ENCODE assay signal across 11 cellular contexts in genomic region chr1:36515315-36516138, GRCh38. TPM values are rescaled to one million over a fixed set of nuclear protein-coding genes. Genes with fewer than 3 reads are reported as not detected.
DNase-seq lines count a peak whose midpoint lies in the region; ATAC-seq and TF ChIP-seq lines count a peak whose summit lies in the region.
"Had no signal": no experiment of that assay in that cellular context is flagged by ENCODE, and none has a peak within 500 bp of the region (broad histone marks: within the 10 kb centered on the region; RNA-seq: fewer than 3 reads in every experiment).

No MANE protein-coding gene starts in this region.

- peaks cover 16% of the 10 kb centered on the region for H3F3A ChIP-seq in neural progenitor cell (ENCODE audit: low read depth)
- H3F3A ChIP-seq in PC-3 (ENCODE audit: low read length, unreplicated experiment): no peaks in the 10 kb centered on the region

- no peaks in the 10 kb centered on the region for H3K36me3 ChIP-seq in mammary epithelial cell (ENCODE audit: insufficient read depth, low read length)
- H3K36me3 ChIP-seq in neural progenitor cell: no peaks in the 10 kb centered on the region
- H3K36me3 ChIP-seq in PC-3 (ENCODE audit: low read depth, low read length): no peaks in the 10 kb centered on the region
- H3K36me3 ChIP-seq: MG63, SJSA1 had no signal

- no peaks in the 10 kb centered on the region for H3K27me3 Mint-ChIP-seq in MCF 10A (ENCODE audit: insufficient read depth, unreplicated experiment)
- no peaks in the 10 kb centered on the region for H3K27me3 Mint-ChIP-seq in dendritic cell treated with granulocyte-macrophage colony-stimulating factor and Interleukin-4, amounts not matched to agents 40 ng/mL and 50 ng/mL, for 4 days
- H3K27me3 Mint-ChIP-seq in neural progenitor cell (ENCODE audit: insufficient read depth, low read depth): no peaks in the 10 kb centered on the region
- H3K27me3 Mint-ChIP-seq: CD4-positive, CD25-positive, alpha-beta regulatory T cell; IgD-negative memory B cell had no signal

- POLR2A ChIA-PET in MCF 10A (lab: Yijun Ruan, JAX): interaction anchor here (0.7 kb wide), 1 partner anchor 919 kb away, joined by 4 read pairs; no protein-coding TSS in a partner anchor
- POLR2A ChIA-PET in PC-3 (lab: Charles Lee; ENCODE audit: unreplicated experiment): no interaction called here

- no peaks in the 10 kb centered on the region for H3K79me2 ChIP-seq in mammary epithelial cell (ENCODE audit: insufficient read depth, low read length)
- no peaks in the 10 kb centered on the region for H3K79me2 ChIP-seq in neural progenitor cell (ENCODE audit: low read depth)
- no peaks in the 10 kb centered on the region for H3K79me2 ChIP-seq in PC-3 (ENCODE audit: low read length)

- H4K20me1 ChIP-seq in mammary epithelial cell (ENCODE audit: insufficient read depth, low read length) (no peaks in the 10 kb centered on the region), neural progenitor cell (ENCODE audit: low read depth) (no peaks in the 10 kb centered on the region), PC-3 (ENCODE audit: low read length) (no peaks in the 10 kb centered on the region)

- H3K9ac ChIP-seq in mammary epithelial cell (ENCODE audit: insufficient read depth, low read length) (no peak overlapping the region), neural progenitor cell (no peak overlapping the region), PC-3 (ENCODE audit: low read length) (no peak overlapping the region)

- intact Hi-C loops in MCF 10A (cut with micrococcal nuclease) (loop anchor here (1.0 kb wide), 1 partner anchor 1167 kb away; no protein-coding TSS in a partner anchor), mammary epithelial cell (cut with micrococcal nuclease) (loop anchor here (1.0 to 2.0 kb wide), 5 partner anchors 39 to 919 kb away; no protein-coding TSS in a partner anchor), PC-3 (cut with micrococcal nuclease) (loop anchor here (2.0 to 10.0 kb wide), 3 partner anchors 807 to 1169 kb away; no protein-coding TSS in a partner anchor)
- intact Hi-C loops in dendritic cell treated with granulocyte-macrophage colony-stimulating factor and Interleukin-4, amounts not matched to agents 40 ng/mL and 50 ng/mL, for 4 days (cut with micrococcal nuclease): loop anchor here (5.0 kb wide), 2 partner anchors 68 to 662 kb away; no protein-coding TSS in a partner anchor

- 77% methylated on average over 9 of the region's 10 CpGs for WGBS in mammary epithelial cell (ENCODE audit: low coverage, missing lambda C conversion rate)

- no peak overlapping the region for H3K27ac ChIP-seq in mammary epithelial cell (ENCODE audit: insufficient read depth, low read depth, low read length)
- H3K27ac ChIP-seq in neural progenitor cell: no peak overlapping the region
- H3K27ac ChIP-seq in PC-3 (ENCODE audit: low read length): no peak overlapping the region
- H3K27ac ChIP-seq: SJSA1 had no signal

- H3K9me3 ChIP-seq in mammary epithelial cell (replicated peaks; ENCODE audit: insufficient read depth, low read length): no peaks in the 10 kb centered on the region
- H3K9me3 ChIP-seq in neural progenitor cell (ENCODE audit: low read depth): no peaks in the 10 kb centered on the region
- H3K9me3 ChIP-seq in PC-3 (ENCODE audit: low read length): no peaks in the 10 kb centered on the region
- H3K9me3 ChIP-seq: MG63, SJSA1 had no signal

- no peak overlapping the region for H3K4me3 ChIP-seq in mammary epithelial cell (replicated peaks in 1 of 3; ENCODE audit: insufficient read depth in 1 of 3, low read depth in 2 of 3, low read length in 3 of 3)
- no peak overlapping the region for H3K4me3 ChIP-seq in neural progenitor cell
- no peak overlapping the region for H3K4me3 ChIP-seq in PC-3 (ENCODE audit: low read length)
- H3K4me3 ChIP-seq: MG63, SJSA1 had no signal

- BruUV-seq in MCF 10A (replicated peaks; lab: Mats Ljungman, UMichigan) (no TSS peak), mammary epithelial cell (replicated peaks; lab: Mats Ljungman, UMichigan) (no TSS peak), PC-3 (replicated peaks; lab: Mats Ljungman, UMichigan) (no TSS peak)

- H3K36me3 Mint-ChIP-seq in MCF 10A (ENCODE audit: insufficient read depth, unreplicated experiment) (no peaks in the 10 kb centered on the region), neural progenitor cell (no peaks in the 10 kb centered on the region)
- H3K36me3 Mint-ChIP-seq in dendritic cell treated with granulocyte-macrophage colony-stimulating factor and Interleukin-4, amounts not matched to agents 40 ng/mL and 50 ng/mL, for 4 days (ENCODE audit: low read depth): no peaks in the 10 kb centered on the region
- H3K36me3 Mint-ChIP-seq: CD4-positive, CD25-positive, alpha-beta regulatory T cell; IgD-negative memory B cell had no signal

- H3K4me2 ChIP-seq in mammary epithelial cell (ENCODE audit: insufficient read depth, low read depth, low read length) (no peak overlapping the region), neural progenitor cell (no peak overlapping the region), PC-3 (ENCODE audit: low read length) (no peak overlapping the region)

- H3K4me1 Mint-ChIP-seq in MCF 10A (ENCODE audit: insufficient read depth, unreplicated experiment) (peaks cover 7% of the 10 kb centered on the region), neural progenitor cell (peaks cover 19% of the 10 kb centered on the region)
- peaks cover 49% of the 10 kb centered on the region for H3K4me1 Mint-ChIP-seq in dendritic cell treated with granulocyte-macrophage colony-stimulating factor and Interleukin-4, amounts not matched to agents 40 ng/mL and 50 ng/mL, for 4 days (ENCODE audit: low read depth)
- H3K4me1 Mint-ChIP-seq: CD4-positive, CD25-positive, alpha-beta regulatory T cell; IgD-negative memory B cell had no signal

- H3K27me3 ChIP-seq in mammary epithelial cell (ENCODE audit: insufficient read depth, low read length) (no peaks in the 10 kb centered on the region), neural progenitor cell (no peaks in the 10 kb centered on the region), PC-3 (ENCODE audit: low read length) (no peaks in the 10 kb centered on the region)
- H3K27me3 ChIP-seq: MG63 had no signal

- DNase-seq in MCF 10A (ENCODE audit: unreplicated experiment) (no peak), mammary epithelial cell (no peak), neural progenitor cell (ENCODE audit: low spot score) (no peak), PC-3 (no peak)

- ATAC-seq in PC-3: no peak
- no peak for ATAC-seq in GM18517 (IDR thresholded peaks at IDR 0.05; ENCODE audit: unreplicated experiment)
- ATAC-seq in GM19328 (IDR thresholded peaks at IDR 0.05; ENCODE audit: unreplicated experiment): no peak

- in situ Hi-C loops in mammary epithelial cell (cut with MboI; ENCODE audit: low sequenced_read_pairs in 2 of 2): no loop called here

- CTCF ChIA-PET in MCF 10A (lab: Yijun Ruan, JAX): interaction anchor here (0.6 to 5.6 kb wide), 39 partner anchors 9 to 1209 kb away, joined by 3 to 46 read pairs (median 4); partner anchors contain the start of gene MRPS15
- CTCF ChIA-PET in mammary epithelial cell (lab: Charles Lee; ENCODE audit: low non-redundant PET): interaction anchor here (0.5 to 0.7 kb wide), 5 partner anchors 30 to 1176 kb away, joined by 3 to 8 read pairs (median 4); partner anchors contain the start of gene CDCA8
- CTCF ChIA-PET in PC-3 (lab: Charles Lee): interaction anchor here (0.7 kb wide), 1 partner anchor 66 kb away, joined by 5 read pairs; no protein-coding TSS in a partner anchor

- no peaks in the 10 kb centered on the region for H3K9me3 Mint-ChIP-seq in MCF 10A (ENCODE audit: unreplicated experiment)
- H3K9me3 Mint-ChIP-seq in dendritic cell treated with granulocyte-macrophage colony-stimulating factor and Interleukin-4, amounts not matched to agents 40 ng/mL and 50 ng/mL, for 4 days: no peaks in the 10 kb centered on the region
- no peaks in the 10 kb centered on the region for H3K9me3 Mint-ChIP-seq in neural progenitor cell
- H3K9me3 Mint-ChIP-seq: IgD-negative memory B cell had no signal

- TF ChIP-seq CTCF in MCF 10A (IDR thresholded peaks at IDR 0.05; ENCODE audit: unreplicated experiment): no peak
- no peak for TF ChIP-seq CTCF in mammary epithelial cell (conservative IDR thresholded peaks at IDR 0.05 in 1 of 2, IDR thresholded peaks at IDR 0.05 in 1 of 2; ENCODE audit: extremely low read depth in 1 of 2, insufficient read depth in 1 of 2, low read depth in 1 of 2, low read length in 2 of 2)
- TF ChIP-seq CTCF in neural progenitor cell (IDR thresholded peaks at IDR 0.05): no peak
- no peak for TF ChIP-seq CTCF in PC-3 (conservative IDR thresholded peaks at IDR 0.05; ENCODE audit: low read depth, low read length)

- dilution Hi-C loops in mammary epithelial cell (cut with HindIII; ENCODE audit: low sequenced_read_pairs): loop anchor here (5.0 kb wide), 3 partner anchors 43 to 997 kb away; partner anchors contain the start of gene MEAF6

- no peaks in the 10 kb centered on the region for H3K9me2 ChIP-seq in PC-3 (replicated peaks; ENCODE audit: low read length)

- H3K27ac Mint-ChIP-seq in MCF 10A (ENCODE audit: low read depth, unreplicated experiment): peak overlapping the region; percentile 67
- peak overlapping the region; percentile 11 for H3K27ac Mint-ChIP-seq in dendritic cell treated with granulocyte-macrophage colony-stimulating factor and Interleukin-4, amounts not matched to agents 40 ng/mL and 50 ng/mL, for 4 days
- no peak overlapping the region for H3K27ac Mint-ChIP-seq in neural progenitor cell
- H3K27ac Mint-ChIP-seq: CD4-positive, CD25-positive, alpha-beta regulatory T cell; IgD-negative memory B cell had no signal

- no peak overlapping the region for H2AFZ ChIP-seq in mammary epithelial cell (ENCODE audit: low read depth, low read length)
- peak overlapping the region; percentile 71 for H2AFZ ChIP-seq in neural progenitor cell (replicated peaks)
- no peak overlapping the region for H2AFZ ChIP-seq in PC-3 (ENCODE audit: low read length)

- H3K4me1 ChIP-seq in mammary epithelial cell (ENCODE audit: insufficient read depth, low read length): peaks cover 22% of the 10 kb centered on the region
- peaks cover 27% of the 10 kb centered on the region for H3K4me1 ChIP-seq in neural progenitor cell
- H3K4me1 ChIP-seq in PC-3 (ENCODE audit: insufficient read depth, low read length): no peaks in the 10 kb centered on the region
- H3K4me1 ChIP-seq: SJSA1 had no signal

- H3K4me3 Mint-ChIP-seq in MCF 10A (ENCODE audit: unreplicated experiment) (no peak overlapping the region), neural progenitor cell (no peak overlapping the region)
- no peak overlapping the region for H3K4me3 Mint-ChIP-seq in dendritic cell treated with granulocyte-macrophage colony-stimulating factor and Interleukin-4, amounts not matched to agents 40 ng/mL and 50 ng/mL, for 4 days
- H3K4me3 Mint-ChIP-seq: CD4-positive, CD25-positive, alpha-beta regulatory T cell; IgD-negative memory B cell had no signal

RNA-seq across cellular contexts. Expression of gene CSF3R, which starts 32.8 kb away (rescaled TPM):
- total RNA-seq in MCF 10A (2022) (not detected in 2 replicates), mammary epithelial cell (not detected), neural progenitor cell (ENCODE audit: low replicate concordance) (0.56 TPM in 1 of 2 replicates, not detected in the other), PC-3 (2014; rRNA removed) (not detected in 2 replicates)
- not detected for polyA plus RNA-seq in mammary epithelial cell
- not detected for polyA minus RNA-seq in mammary epithelial cell
- total RNA-seq: SJSA1 had no signal

RNA-seq across cellular contexts. Expression of gene MRPS15, which starts 51.3 kb away (rescaled TPM):
- total RNA-seq in MCF 10A (2022): 95.6 and 101 TPM in 2 replicates
- total RNA-seq in mammary epithelial cell: 100 to 1,000 TPM in 1 of 2 donors, 10 to 100 TPM in 1; 63.3 to 106 TPM
- 95.3 TPM for polyA plus RNA-seq in mammary epithelial cell
- polyA minus RNA-seq in mammary epithelial cell: 46.6 TPM
- 75.2 and 109 TPM in 2 replicates for total RNA-seq in neural progenitor cell (ENCODE audit: low replicate concordance)
- total RNA-seq in PC-3 (2014; rRNA removed): 164 and 213 TPM in 2 replicates
